10 cellular contexts compared by ENCODE assay signal in the genomic region with DNA sequence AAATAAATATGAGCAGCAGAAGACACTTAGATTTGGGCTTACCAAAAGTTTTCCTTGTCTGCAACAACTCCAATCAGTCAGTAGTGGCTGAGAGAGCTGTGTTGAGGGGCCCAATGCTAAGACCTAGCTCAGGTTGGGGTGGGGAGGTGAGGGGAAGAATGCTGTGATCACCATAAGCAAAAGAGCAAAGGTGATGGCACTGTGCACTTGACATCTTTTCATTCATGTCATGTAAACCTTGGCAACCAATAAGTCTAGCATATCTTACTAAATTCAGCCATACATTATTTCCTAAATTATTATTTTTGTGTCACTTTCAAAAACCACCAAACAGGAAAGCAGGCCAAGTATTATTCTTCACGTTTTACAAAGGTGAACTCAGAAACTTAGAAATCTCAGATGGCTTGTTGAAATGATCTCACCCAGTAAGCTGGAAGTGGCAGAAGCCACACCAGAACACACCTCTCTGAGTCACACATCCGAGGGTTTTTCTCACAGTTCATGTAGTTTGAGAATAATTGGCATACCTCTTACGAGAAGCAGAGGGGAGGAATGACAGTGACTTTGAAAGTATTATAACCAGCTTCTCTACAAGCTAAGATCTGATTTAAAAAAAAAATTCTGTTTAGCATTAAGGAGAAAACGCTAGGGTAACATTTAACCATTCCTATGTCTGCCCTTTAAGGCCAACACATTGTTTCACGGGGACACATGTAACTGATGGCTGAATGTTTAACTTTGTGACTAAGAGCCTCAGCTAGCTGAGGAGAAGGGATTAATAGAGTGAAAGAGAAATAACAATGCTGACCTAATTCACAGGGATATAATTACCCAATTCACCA. TPM values are rescaled to one million over a fixed set of nuclear protein-coding genes. Genes with fewer than 3 reads are reported as not detected.
DNase-seq lines count a peak whose midpoint lies in the region; ATAC-seq, FAIRE-seq and TF ChIP-seq lines count a peak whose summit lies in the region.
"Had no signal": no experiment of that assay in that cellular context is flagged by ENCODE, and none has a peak within 500 bp of the region (broad histone marks: within the 10 kb centered on the region; RNA-seq: fewer than 3 reads in every experiment).

No MANE protein-coding gene starts in this region.

- no peaks in the 10 kb centered on the region for H3K27me3 ChIP-seq in trophoblast cell (ENCODE audit: insufficient read depth, low read length)
- H3K27me3 ChIP-seq in sigmoid colon: no peaks in the 10 kb centered on the region

- intact Hi-C loops in sigmoid colon (cut with DNase I): no loop called here

- H3K36me3 ChIP-seq in trophoblast cell (ENCODE audit: control insufficient read depth in 1 of 2, insufficient read depth in 2 of 2, low read length in 2 of 2) (no peaks in the 10 kb centered on the region), sigmoid colon (no peaks in the 10 kb centered on the region)

- H3K4me3 ChIP-seq in trophoblast cell (ENCODE audit: low read depth, low read length) (no peak overlapping the region), sigmoid colon (no peak overlapping the region)

- no peak overlapping the region for H2BK5ac ChIP-seq in trophoblast cell (ENCODE audit: low read depth, low read length, poor library complexity)

- TF ChIP-seq POLR2A in sigmoid colon (IDR thresholded peaks at IDR 0.05): no peak

- no peak overlapping the region for H3K23ac ChIP-seq in trophoblast cell (ENCODE audit: low read length)

- ATAC-seq in HG03196 (IDR thresholded peaks at IDR 0.05; ENCODE audit: unreplicated experiment): no peak

- TF ChIP-seq CTCF in sigmoid colon (IDR thresholded peaks at IDR 0.05): no peak

- no peak overlapping the region for H3K14ac ChIP-seq in trophoblast cell (ENCODE audit: low read length)

- no peak overlapping the region for H4K8ac ChIP-seq in trophoblast cell (ENCODE audit: low read depth, low read length)

- H4K12ac ChIP-seq in trophoblast cell (ENCODE audit: low read depth, low read length): no peak overlapping the region

- no peaks in the 10 kb centered on the region for H3K79me2 ChIP-seq in trophoblast cell (ENCODE audit: control insufficient read depth, insufficient read depth, low read length, poor library complexity)

- H3K4me1 ChIP-seq in trophoblast cell (ENCODE audit: control insufficient read depth in 1 of 2, insufficient read depth in 2 of 2, low read length in 2 of 2): peaks cover 3% of the 10 kb centered on the region in 2 experiments
- peaks cover 0 to 23% (median 12%) of the 10 kb centered on the region in 4 donors for H3K4me1 ChIP-seq in sigmoid colon

- no CpG with 5 or more reads among the region's 5 CpGs for WGBS in trophoblast cell (ENCODE audit: extremely low coverage, insufficient coverage, insufficient read length)
- WGBS in sigmoid colon, 2 donors: 65 to 66% methylated on average over 5 of the region's 5 CpGs

- no peaks in the 10 kb centered on the region for H3K79me1 ChIP-seq in trophoblast cell (ENCODE audit: low read length)

- no peak overlapping the region for H3K9ac ChIP-seq in trophoblast cell (ENCODE audit: low read length)

- H4K91ac ChIP-seq in trophoblast cell (ENCODE audit: low read depth, low read length): no peak overlapping the region

- DNase-seq in GM18507 (ENCODE audit: extremely low spot score, insufficient read length, low read depth): no peak
- peak; percentile 86 for DNase-seq in HT1080 (ENCODE audit: low read depth)
- no peak for DNase-seq in epithelial cell of prostate (ENCODE audit: low read depth, low spot score)
- DNase-seq in trophoblast cell: peak; percentile 64 to 89
- DNase-seq in GM19238 (ENCODE audit: insufficient read length, low spot score): no peak
- DNase-seq in sigmoid colon: no peak
- DNase-seq in D341Med (ENCODE audit: low spot score): no peak
- DNase-seq: dermis blood vessel endothelial cell, NCI-H146 had no signal

- H3K4me2 ChIP-seq in trophoblast cell (ENCODE audit: low read length): no peak overlapping the region

- no peak overlapping the region for H2BK120ac ChIP-seq in trophoblast cell (ENCODE audit: insufficient read depth, low read length, poor library complexity)

- no peak overlapping the region for H2AFZ ChIP-seq in trophoblast cell (ENCODE audit: insufficient read depth, low read length, poor library complexity)

- H3K18ac ChIP-seq in trophoblast cell (ENCODE audit: low read length): no peak overlapping the region

- no peak for TF ChIP-seq EP300 in sigmoid colon (IDR thresholded peaks at IDR 0.05)

- FAIRE-seq in GM18507 (lab: Jason Lieb, UNC): peak; percentile 59

- H3K4ac ChIP-seq in trophoblast cell (ENCODE audit: low read depth, low read length): no peak overlapping the region

- H2BK12ac ChIP-seq in trophoblast cell (ENCODE audit: low read length): peak overlapping the region; percentile 42

- no peak overlapping the region for H2AK5ac ChIP-seq in trophoblast cell (ENCODE audit: low read length)

- no peaks in the 10 kb centered on the region for H3K9me3 ChIP-seq in trophoblast cell (ENCODE audit: insufficient read depth, low read depth, low read length)
- no peaks in the 10 kb centered on the region for H3K9me3 ChIP-seq in sigmoid colon

- H3K27ac ChIP-seq in epithelial cell of prostate: peak overlapping the region; percentile 93
- no peak overlapping the region for H3K27ac ChIP-seq in trophoblast cell (ENCODE audit: low read depth, low read length)
- peak overlapping the region in 1 of 4 donors; percentile 25 for H3K27ac ChIP-seq in sigmoid colon

RNA-seq across cellular contexts. Expression of gene SETBP1, which starts 43.3 kb away (rescaled TPM):
- total RNA-seq in HT1080 (2014; rRNA removed; shearing (Covaris generic)): 2.1 and 2.7 TPM in 2 replicates
- polyA plus RNA-seq in HT1080 (2015; cell fraction: cytosol; rRNA removed): 1.1 and 1.3 TPM in 2 replicates
- polyA plus RNA-seq in HT1080 (2015; cell fraction: nucleus; rRNA removed): 1.5 and 2.3 TPM in 2 replicates
- 6.5 and 7.2 TPM in 2 replicates for polyA plus RNA-seq in trophoblast cell (2013)
- total RNA-seq in sigmoid colon: 100 to 1,000 TPM in 1 of 4 donors, 10 to 100 TPM in 3; 67.9 to 100 (median 70.2) TPM
- 1 to 10 TPM in 2 of 3 donors, under 1 TPM in 1; 0.69 to 3.7 (median 1.2) TPM for polyA plus RNA-seq in sigmoid colon

Comparison
In these comparisons a context has a peak if more than half of its experiments do, and no peak if none do; other contexts are left out.
1. DNase-seq: peak in HT1080 (single experiment) and trophoblast cell (2 of 2); none in GM18507 (single experiment), epithelial cell of prostate (single experiment), GM19238 (single experiment), sigmoid colon (single experiment) and D341Med (single experiment).
2. RNA of gene SETBP1, which starts 43.3 kb away (total RNA-seq): 67.9 to 100 TPM in sigmoid colon; 2.1 to 2.7 TPM in HT1080; every median in the first group is over 10 times any median in the second.